In genomic region chr5:149445343-149445738, GRCh38 we compare ENCODE assay signal across 14 cellular contexts.
DNase-seq lines count a peak whose midpoint lies in the region; ATAC-seq and TF ChIP-seq lines count a peak whose summit lies in the region.
"Had no signal": no experiment of that assay in that cellular context is flagged by ENCODE, and none has a peak within 500 bp of the region (broad histone marks: within the 10 kb centered on the region; RNA-seq: fewer than 3 reads in every experiment).

No MANE protein-coding gene starts in this region.

- H3K27ac Mint-ChIP-seq in HFFc6 (peak overlapping the region; percentile 98), brain (peak overlapping the region in 4 of 5 experiments; percentile 11 to 92 (median 86))
- H3K27ac Mint-ChIP-seq in CD8-positive, alpha-beta T cell = no peak overlapping the region
- H3K27ac Mint-ChIP-seq: activated CD4-positive, alpha-beta memory T cell treated with anti-CD3 and anti-CD28 coated beads for 36 hours; CD4-positive, CD25-positive, alpha-beta regulatory T cell had no signal

- no peaks in the 10 kb centered on the region for H3K27me3 ChIP-seq in lung (ENCODE audit: control insufficient read depth, insufficient read depth)
- no peaks in the 10 kb centered on the region for H3K27me3 ChIP-seq in stomach
- H3K27me3 ChIP-seq in CD8-positive, alpha-beta T cell (ENCODE audit: insufficient read depth, low read length) = no peaks in the 10 kb centered on the region
- no peaks in the 10 kb centered on the region for H3K27me3 ChIP-seq in body of pancreas
- H3K27me3 ChIP-seq: MG63 had no signal

- 77 to 79% methylated on average over 7 of the region's 7 CpGs for WGBS in lung, 2 donors
- WGBS in stomach, 5 donors = 59 to 67% (median 65%) methylated on average over 7 of the region's 7 CpGs
- WGBS in body of pancreas, 2 donors = 64 to 65% methylated on average over 7 of the region's 7 CpGs

- TF ChIP-seq EP300 in stomach (IDR thresholded peaks at IDR 0.05) = no peak

- H3K4me3 Mint-ChIP-seq in HFFc6 (peak overlapping the region; percentile 58; the same call in 1 of the 2 replicates), brain (no peak overlapping the region)
- no peak overlapping the region for H3K4me3 Mint-ChIP-seq in CD8-positive, alpha-beta T cell
- H3K4me3 Mint-ChIP-seq: activated CD4-positive, alpha-beta memory T cell treated with anti-CD3 and anti-CD28 coated beads for 36 hours; CD4-positive, CD25-positive, alpha-beta regulatory T cell; central memory CD8-positive, alpha-beta T cell had no signal

- H3K36me3 Mint-ChIP-seq in HFFc6 (ENCODE audit: low read depth) (peaks cover 3% of the 10 kb centered on the region; the same call in 1 of the 2 replicates), brain (no peaks in the 10 kb centered on the region)
- no peaks in the 10 kb centered on the region for H3K36me3 Mint-ChIP-seq in CD8-positive, alpha-beta T cell
- H3K36me3 Mint-ChIP-seq: activated CD4-positive, alpha-beta memory T cell treated with anti-CD3 and anti-CD28 coated beads for 36 hours; CD4-positive, CD25-positive, alpha-beta regulatory T cell had no signal

- H3K4me3 ChIP-seq in lung (no peak overlapping the region), stomach (no peak overlapping the region), body of pancreas (no peak overlapping the region)
- H3K4me3 ChIP-seq in CD8-positive, alpha-beta T cell (ENCODE audit: low read depth, low read length) = no peak overlapping the region
- H3K4me3 ChIP-seq: MG63 had no signal

- intact Hi-C loops in stomach (cut with DNase I; ENCODE audit: low total_unique reads) = no loop called here
- intact Hi-C loops in CD8-positive, alpha-beta T cell (cut with DNase I, micrococcal nuclease) = no loop called here
- intact Hi-C loops in body of pancreas (cut with DNase I) = no loop called here

- H3K27ac ChIP-seq in lung (ENCODE audit: low read depth in 1 of 2, low read length in 1 of 2) (peak overlapping the region; percentile 23 to 62), stomach (peak overlapping the region in 4 of 5 donors; percentile 46 to 89 (median 70)), body of pancreas (no peak overlapping the region)
- H3K27ac ChIP-seq in CD8-positive, alpha-beta T cell (ENCODE audit: low read depth, low read length) = no peak overlapping the region

- ATAC-seq in lung (ENCODE audit: insufficient read depth, low FRiP score) (no peak), body of pancreas (no peak)
- no peak for ATAC-seq in CD8-positive, alpha-beta T cell

- TF ChIP-seq POLR2A in stomach (IDR thresholded peaks at IDR 0.05) (no peak), body of pancreas (IDR thresholded peaks at IDR 0.05) (no peak)

- H3K9me3 Mint-ChIP-seq in HFFc6 (no peaks in the 10 kb centered on the region), brain (peaks cover 0 to 8% (median 0%) of the 10 kb centered on the region in 5 experiments)
- H3K9me3 Mint-ChIP-seq in CD8-positive, alpha-beta T cell = no peaks in the 10 kb centered on the region
- H3K9me3 Mint-ChIP-seq: activated CD4-positive, alpha-beta memory T cell treated with anti-CD3 and anti-CD28 coated beads for 36 hours; central memory CD8-positive, alpha-beta T cell had no signal

- peaks cover 76% of the 10 kb centered on the region for H3K4me1 Mint-ChIP-seq in HFFc6 (ENCODE audit: low read depth)
- H3K4me1 Mint-ChIP-seq in brain = peaks cover 47% of the 10 kb centered on the region
- H3K4me1 Mint-ChIP-seq in CD8-positive, alpha-beta T cell (ENCODE audit: low read depth) = no peaks in the 10 kb centered on the region
- H3K4me1 Mint-ChIP-seq: central memory CD8-positive, alpha-beta T cell had no signal

- H3K27me3 Mint-ChIP-seq in HFFc6 (ENCODE audit: insufficient read depth) (peaks cover 4% of the 10 kb centered on the region), brain (peaks cover 5% of the 10 kb centered on the region)
- H3K27me3 Mint-ChIP-seq in CD8-positive, alpha-beta T cell (ENCODE audit: low read depth) = peaks cover 3% of the 10 kb centered on the region
- H3K27me3 Mint-ChIP-seq: activated CD4-positive, alpha-beta memory T cell treated with anti-CD3 and anti-CD28 coated beads for 36 hours; CD4-positive, CD25-positive, alpha-beta regulatory T cell had no signal

- H3K4me1 ChIP-seq in lung (ENCODE audit: control insufficient read depth in 2 of 2, insufficient read depth in 2 of 2, low read length in 2 of 2) (peaks cover 0 to 8% of the 10 kb centered on the region in 2 donors), stomach (peaks cover 17 to 68% (median 34%) of the 10 kb centered on the region in 4 donors), body of pancreas (peaks cover 14% of the 10 kb centered on the region)
- no peaks in the 10 kb centered on the region for H3K4me1 ChIP-seq in CD8-positive, alpha-beta T cell (ENCODE audit: insufficient read depth, low read length)

- POLR2A ChIA-PET in CD8-positive, alpha-beta T cell (lab: Charles Lee) = no interaction called here

- H3K9me3 ChIP-seq in lung (ENCODE audit: control insufficient read depth in 2 of 2, insufficient read depth in 1 of 2, low read length in 1 of 2) (no peaks in the 10 kb centered on the region), stomach (no peaks in the 10 kb centered on the region), body of pancreas (no peaks in the 10 kb centered on the region)
- H3K9me3 ChIP-seq in CD8-positive, alpha-beta T cell (ENCODE audit: low read length) = no peaks in the 10 kb centered on the region
- H3K9me3 ChIP-seq: MG63 had no signal

- TF ChIP-seq CTCF in HFFc6 (IDR thresholded peaks at IDR 0.05) (no peak), brain (conservative IDR thresholded peaks at IDR 0.05) (no peak), lung (IDR thresholded peaks at IDR 0.05; ENCODE audit: control extremely low read depth, extremely low read depth) (no peak), stomach (IDR thresholded peaks at IDR 0.05) (no peak), body of pancreas (IDR thresholded peaks at IDR 0.05) (no peak)
- TF ChIP-seq CTCF in CD8-positive, alpha-beta T cell (IDR thresholded peaks at IDR 0.05) = no peak

- H3K36me3 ChIP-seq in lung (ENCODE audit: control insufficient read depth in 2 of 2, insufficient read depth in 2 of 2, low read length in 2 of 2) (no peaks in the 10 kb centered on the region), stomach (no peaks in the 10 kb centered on the region), body of pancreas (replicated peaks in 1 of 2; ENCODE audit: insufficient read depth in 1 of 2, low read depth in 2 of 2) (no peaks in the 10 kb centered on the region)
- no peaks in the 10 kb centered on the region for H3K36me3 ChIP-seq in CD8-positive, alpha-beta T cell (ENCODE audit: insufficient read depth, low read length)
- H3K36me3 ChIP-seq: MG63 had no signal

- DNase-seq in HFFc6 = no peak
- no peak for DNase-seq in lung (ENCODE audit: low spot score)
- DNase-seq in stomach = no peak
- no peak for DNase-seq in NCI-H2081 treated with DMSO at 0.1 percent for 48 hours (lab: John Stamatoyannopoulos, UW)
- no peak for DNase-seq in stimulated activated CD4-positive, alpha-beta T cell treated with anti-CD3 and anti-CD28 coated beads, Interleukin-2, amount 100 ng/mL, for 48 hours
- no peak for DNase-seq in CD8-positive, alpha-beta T cell
- DNase-seq in body of pancreas = no peak
- DNase-seq: activated CD4-positive, alpha-beta memory T cell treated with anti-CD3 and anti-CD28 coated beads for 36 hours; activated gamma-delta T cell; CD4-positive, CD25-positive, alpha-beta regulatory T cell; NCI-H2227 treated with DMSO at 0.1 percent for 48 hours had no signal

- CTCF ChIA-PET in CD8-positive, alpha-beta T cell (lab: Charles Lee) = interaction anchor here (1.1 to 6.9 kb wide), 5 partner anchors 12 to 452 kb away, joined by 3 to 64 read pairs (median 30); no protein-coding TSS in a partner anchor

Comparison
In these comparisons a context has a peak if more than half of its experiments do, and no peak if none do; other contexts are left out.
1. H3K27ac ChIP-seq: peak in lung (2 of 2) and stomach (4 of 5); none in CD8-positive, alpha-beta T cell (single experiment) and body of pancreas (0 of 4).